Comparison of ENCODE assay signal across 8 cellular contexts in genomic region chr7:87059525-87060287, GRCh38. TPM values are rescaled to one million over a fixed set of nuclear protein-coding genes. Genes with fewer than 3 reads are reported as not detected.
DNase-seq lines count a peak whose midpoint lies in the region; ATAC-seq lines count a peak whose summit lies in the region.

TSS of gene ELAPOR2 (minus strand) at chr7:87059654. CDS start at chr7:87059513, 141 bp downstream.

- H3K4me2 ChIP-seq in mesendoderm (ENCODE audit: low read length), result peak within 1 kb of the TSS; percentile 88

- H2BK15ac ChIP-seq in mesendoderm (replicated peaks; ENCODE audit: low read depth), result peak within 1 kb of the TSS; percentile 86

- peak; percentile 59 for DNase-seq in CD1c-positive myeloid dendritic cell (ENCODE audit: extremely low spot score)
- peak; percentile 97 for DNase-seq in NCI-H748 (lab: John Stamatoyannopoulos, UW; ENCODE audit: unreplicated experiment)
- DNase-seq in activated CD8-positive, alpha-beta memory T cell treated with anti-CD3 and anti-CD28 coated beads for 4 hours (ENCODE audit: low read depth in 2 of 2), result peak; percentile 64 to 76
- DNase-seq in mesendoderm, result peak; percentile 91
- DNase-seq in stimulated activated CD8-positive, alpha-beta memory T cell treated with anti-CD3 and anti-CD28 coated beads, Interleukin-15, amount 100 ng/mL, for 24 hours (ENCODE audit: low read depth), result peak; percentile 58

- peak within 1 kb of the TSS; percentile 90 for H3K56ac ChIP-seq in mesendoderm (ENCODE audit: low read length)

- H2BK120ac ChIP-seq in mesendoderm (ENCODE audit: low read depth, low read length), result no peak within 1 kb of the TSS

- H3K9ac ChIP-seq in endocrine pancreas (ENCODE audit: control insufficient read depth, insufficient read depth, low read length), result peak within 1 kb of the TSS; percentile 86
- H3K9ac ChIP-seq in mesendoderm (ENCODE audit: low read length), result peak within 1 kb of the TSS; percentile 71

- H3K18ac ChIP-seq in mesendoderm (ENCODE audit: low read length), result peak within 1 kb of the TSS; percentile 76

- no peaks in the 10 kb centered on the region for H3K79me1 ChIP-seq in mesendoderm (ENCODE audit: low read length)

- H3K79me2 ChIP-seq in mesendoderm (ENCODE audit: control insufficient read depth, insufficient read depth, low read length), result no peaks in the 10 kb centered on the region

- no peak within 1 kb of the TSS for H3K23ac ChIP-seq in mesendoderm (ENCODE audit: low read length)

- H3K27me3 ChIP-seq in endocrine pancreas (ENCODE audit: control insufficient read depth, insufficient read depth, low read length) (no peaks in the 10 kb centered on the region), mesendoderm (ENCODE audit: insufficient read depth, low read length, poor library complexity) (no peaks in the 10 kb centered on the region)

- H3K27ac ChIP-seq in mesendoderm (ENCODE audit: low read depth, low read length), result no peak within 1 kb of the TSS

- H3K4me1 ChIP-seq in endocrine pancreas (ENCODE audit: control insufficient read depth, insufficient read depth, low read length), result peaks cover 14% of the 10 kb centered on the region
- no peaks in the 10 kb centered on the region for H3K4me1 ChIP-seq in mesendoderm (ENCODE audit: control insufficient read depth, low read depth, low read length)

- no peak within 1 kb of the TSS for H2AK5ac ChIP-seq in mesendoderm (ENCODE audit: low read length)

- WGBS in mesendoderm (ENCODE audit: extremely low coverage, insufficient coverage, low lambda C conversion rate), result no CpG with 5 or more reads among the region's 70 CpGs

- H4K8ac ChIP-seq in mesendoderm (ENCODE audit: low read depth, low read length), result no peak within 1 kb of the TSS

- peak within 1 kb of the TSS; percentile 80 for H3K4me3 ChIP-seq in endocrine pancreas (ENCODE audit: control insufficient read depth, insufficient read depth, low read length)
- peak within 1 kb of the TSS; percentile 33 for H3K4me3 ChIP-seq in mesendoderm (ENCODE audit: low read length)

- H3K4ac ChIP-seq in mesendoderm (ENCODE audit: low read depth, low read length), result no peak within 1 kb of the TSS

- no peak within 1 kb of the TSS for H2BK5ac ChIP-seq in mesendoderm (ENCODE audit: low read length)

- no peaks in the 10 kb centered on the region for H3K9me3 ChIP-seq in endocrine pancreas (ENCODE audit: control insufficient read depth, low read length)

- no peaks in the 10 kb centered on the region for H3K36me3 ChIP-seq in endocrine pancreas (ENCODE audit: control insufficient read depth, insufficient read depth, low read length)
- no peaks in the 10 kb centered on the region for H3K36me3 ChIP-seq in mesendoderm (ENCODE audit: control insufficient read depth, insufficient read depth, low read length)

- H4K5ac ChIP-seq in mesendoderm (ENCODE audit: low read length), result no peak within 1 kb of the TSS

- ATAC-seq in GM19328 (IDR thresholded peaks at IDR 0.05; ENCODE audit: unreplicated experiment) (peak; percentile 97), HG03460 (IDR thresholded peaks at IDR 0.05; ENCODE audit: unreplicated experiment) (peak; percentile 95)

RNA-seq across cellular contexts. Expression of gene ELAPOR2, which starts in this region (rescaled TPM):
- 7.7 TPM for polyA plus RNA-seq in mesendoderm (2013, experiment 1 of 2)
- 7.7 TPM for polyA plus RNA-seq in mesendoderm (2013, experiment 2 of 2)
